In the genomic region with DNA sequence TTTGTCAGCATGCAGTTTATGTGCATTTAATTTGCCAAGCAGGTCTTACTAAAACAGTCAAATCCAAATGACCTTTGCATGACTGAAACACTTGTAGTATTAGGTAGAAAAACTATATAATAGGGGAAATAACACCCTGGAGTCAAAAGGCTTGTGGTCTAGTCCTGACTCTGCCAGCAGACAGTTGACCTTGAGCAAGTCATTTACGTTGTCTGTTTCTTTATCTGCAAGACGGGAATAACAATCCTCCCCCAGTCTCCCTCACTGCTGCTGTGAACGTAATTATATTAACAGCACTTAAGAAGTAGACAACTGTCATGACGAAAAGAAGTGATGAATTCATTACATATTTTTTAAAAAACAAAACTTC, we compare ENCODE assay signal across 8 cellular contexts. TPM values are rescaled to one million over a fixed set of nuclear protein-coding genes. Genes with fewer than 3 reads are reported as not detected.
DNase-seq lines count a peak whose midpoint lies in the region; ATAC-seq and TF ChIP-seq lines count a peak whose summit lies in the region.

No MANE protein-coding gene starts in this region.

- H3K9ac ChIP-seq in endodermal cell (ENCODE audit: extremely low read depth, low read length, poor library complexity, severe bottlenecking), result no peak overlapping the region

- 94% methylated on average over 4 of the region's 4 CpGs; no CpG with 5 or more reads in 1 of the 2 experiments for WGBS in endodermal cell (ENCODE audit: insufficient coverage in 1 of 2, insufficient read length in 1 of 2), 2 experiments
- 77 to 89% methylated on average over 4 of the region's 4 CpGs for WGBS in tibial nerve, 2 donors

- H3K9me3 ChIP-seq in endodermal cell (ENCODE audit: control insufficient read depth, low read length) (peaks cover 3% of the 10 kb centered on the region), vagina (no peaks in the 10 kb centered on the region), tibial nerve (no peaks in the 10 kb centered on the region)

- no peak overlapping the region for H3K4me3 Mint-ChIP-seq in endodermal cell

- peak overlapping the region; percentile 86 for H3K27ac Mint-ChIP-seq in endodermal cell

- DNase-seq in NCI-H460 (ENCODE audit: extremely low read depth, low read depth), result peak; percentile 71
- DNase-seq in endodermal cell, result no peak
- no peak for DNase-seq in vagina (ENCODE audit: extremely low spot score in 2 of 2)
- DNase-seq in GM19238 (ENCODE audit: insufficient read length, low spot score), result no peak
- DNase-seq in tibial nerve (ENCODE audit: low spot score in 2 of 2), result no peak
- no peak for DNase-seq in GM13976 (ENCODE audit: low spot score)

- no peaks in the 10 kb centered on the region for H3K27me3 ChIP-seq in endodermal cell (ENCODE audit: control insufficient read depth, insufficient read depth, low read length, poor library complexity, severe bottlenecking)
- no peaks in the 10 kb centered on the region for H3K27me3 ChIP-seq in vagina
- no peaks in the 10 kb centered on the region for H3K27me3 ChIP-seq in tibial nerve

- intact Hi-C loops in vagina (cut with DNase I), result no loop called here

- H3K4me3 ChIP-seq in endodermal cell (ENCODE audit: low read length) (no peak overlapping the region), vagina (no peak overlapping the region), tibial nerve (no peak overlapping the region)

- H3K4me1 ChIP-seq in endodermal cell (ENCODE audit: control insufficient read depth, insufficient read depth, low read length) (no peaks in the 10 kb centered on the region), vagina (peaks cover 39% of the 10 kb centered on the region), tibial nerve (peaks cover 0 to 24% (median 9%) of the 10 kb centered on the region in 4 donors)

- no peak for TF ChIP-seq POLR2A in vagina (IDR thresholded peaks at IDR 0.05)
- TF ChIP-seq POLR2A in tibial nerve (IDR thresholded peaks at IDR 0.05), result no peak

- H3K4me1 Mint-ChIP-seq in endodermal cell, result peaks cover 10% of the 10 kb centered on the region

- H3K36me3 ChIP-seq in endodermal cell (ENCODE audit: control insufficient read depth, insufficient read depth, low read length) (peaks cover 9% of the 10 kb centered on the region), vagina (no peaks in the 10 kb centered on the region), tibial nerve (no peaks in the 10 kb centered on the region)

- no peak for TF ChIP-seq CTCF in endodermal cell (conservative IDR thresholded peaks at IDR 0.05)
- no peak for TF ChIP-seq CTCF in vagina (IDR thresholded peaks at IDR 0.05)
- TF ChIP-seq CTCF in tibial nerve (IDR thresholded peaks at IDR 0.05), result no peak
- no peak for TF ChIP-seq CTCF in GM13976 (IDR thresholded peaks at IDR 0.05; ENCODE audit: borderline replicate concordance, control extremely low read depth, extremely low read depth, insufficient read depth, missing control alignments)

- H3K27ac ChIP-seq in endodermal cell (ENCODE audit: low read depth, low read length) (no peak overlapping the region), vagina (peak overlapping the region; percentile 34), tibial nerve (no peak overlapping the region)

- in situ Hi-C loops in GM13976 (cut with MboI; ENCODE audit: low sequenced_read_pairs, unreplicated experiment), result loop anchor here (10.0 kb wide), 1 partner anchor 175 kb away; no protein-coding TSS in a partner anchor

- H3K9me3 Mint-ChIP-seq in endodermal cell, result peaks cover under 1% of the 10 kb centered on the region

- TF ChIP-seq EP300 in tibial nerve (IDR thresholded peaks at IDR 0.05), result no peak

- peak; percentile 23 for ATAC-seq in GM18520 (IDR thresholded peaks at IDR 0.05; ENCODE audit: unreplicated experiment)
- peak; percentile 16 for ATAC-seq in HG02571 (IDR thresholded peaks at IDR 0.05; ENCODE audit: unreplicated experiment)

- H3K27me3 Mint-ChIP-seq in endodermal cell (ENCODE audit: insufficient read depth), result no peaks in the 10 kb centered on the region

- peaks cover 3% of the 10 kb centered on the region for H3K36me3 Mint-ChIP-seq in endodermal cell (ENCODE audit: low read depth)

RNA-seq across cellular contexts. Expression of a gene that starts 26.1 kb away (rescaled TPM):
- 73.8 and 82.0 TPM in 2 replicates for total RNA-seq in NCI-H460 (2014; rRNA removed; shearing (Covaris generic))
- 14.3 and 25.1 TPM in 2 replicates for polyA plus RNA-seq in NCI-H460 (2014; cell fraction: nucleus; rRNA removed)
- total RNA-seq in endodermal cell (10 to 100 TPM; 28.5 to 36.6 TPM), vagina (20.6 TPM), tibial nerve (10 to 100 TPM; 14.4 to 45.4 (median 26.6) TPM)
- polyA plus RNA-seq in endodermal cell (2013, experiment 1 of 2), result 26.4 TPM
- polyA plus RNA-seq in endodermal cell (2013, experiment 2 of 2), result 28.0 TPM
